ENCODE assay signal across 8 cellular contexts in genomic region chr1:230109871-230110667, GRCh38. TPM values are rescaled to one million over a fixed set of nuclear protein-coding genes. Genes with fewer than 3 reads are reported as not detected.
A peak's percentile ranks its signal among the peaks of the same experiment; 100 is the strongest.
DNase-seq lines count a peak whose midpoint lies in the region; ATAC-seq lines count a peak whose summit lies in the region.

No MANE protein-coding gene starts in this region.

- POLR2A ChIA-PET in activated naive CD8-positive, alpha-beta T cell treated with anti-CD3 and anti-CD28 coated beads, Interleukin-2, amount 10 ng/mL, durations not matched to agents 7 days and 5 days (lab: Charles Lee): interaction anchor here (0.6 to 1.6 kb wide), 3 partner anchors 13 to 51 kb away, joined by 3 to 6 read pairs (median 5); no protein-coding TSS in a partner anchor

- H3K4me1 Mint-ChIP-seq in activated naive CD8-positive, alpha-beta T cell treated with anti-CD3 and anti-CD28 coated beads, Interleukin-2, amount 10 ng/mL, durations not matched to agents 7 days and 5 days: peaks cover 62% of the 10 kb centered on the region

- no peak overlapping the region for H3K4me3 ChIP-seq in right cardiac atrium (ENCODE audit: low read length)

- 72% methylated on average over 11 of the region's 11 CpGs for WGBS in right cardiac atrium

- H3K36me3 Mint-ChIP-seq in activated naive CD8-positive, alpha-beta T cell treated with anti-CD3 and anti-CD28 coated beads, Interleukin-2, amount 10 ng/mL, durations not matched to agents 7 days and 5 days: peaks cover 11% of the 10 kb centered on the region

- H3K27ac Mint-ChIP-seq in activated naive CD8-positive, alpha-beta T cell treated with anti-CD3 and anti-CD28 coated beads, Interleukin-2, amount 10 ng/mL, durations not matched to agents 7 days and 5 days: peak overlapping the region; percentile 63

- no peak overlapping the region for H3K27ac ChIP-seq in right cardiac atrium (ENCODE audit: low read length)

- no peaks in the 10 kb centered on the region for H3K27me3 Mint-ChIP-seq in activated naive CD8-positive, alpha-beta T cell treated with anti-CD3 and anti-CD28 coated beads, Interleukin-2, amount 10 ng/mL, durations not matched to agents 7 days and 5 days

- peak; percentile 78 for ATAC-seq in GM18858 (IDR thresholded peaks at IDR 0.05; ENCODE audit: unreplicated experiment)
- peak; percentile 85 for ATAC-seq in HG02623 (IDR thresholded peaks at IDR 0.05; ENCODE audit: unreplicated experiment)
- ATAC-seq in activated naive CD8-positive, alpha-beta T cell treated with anti-CD3 and anti-CD28 coated beads, Interleukin-2, amount 10 ng/mL, durations not matched to agents 7 days and 5 days (ENCODE audit: low read depth): peak; percentile 94
- ATAC-seq in right cardiac atrium: no peak

- H3K4me3 Mint-ChIP-seq in activated naive CD8-positive, alpha-beta T cell treated with anti-CD3 and anti-CD28 coated beads, Interleukin-2, amount 10 ng/mL, durations not matched to agents 7 days and 5 days: peak overlapping the region; percentile 35

- no peaks in the 10 kb centered on the region for H3K9me3 ChIP-seq in right cardiac atrium (ENCODE audit: control insufficient read depth, low read length)

- no peaks in the 10 kb centered on the region for H3K27me3 ChIP-seq in right cardiac atrium (ENCODE audit: control insufficient read depth, insufficient read depth)

- intact Hi-C loops in right cardiac atrium (cut with DNase I): no loop called here

- peaks cover 20% of the 10 kb centered on the region for H3K4me1 ChIP-seq in right cardiac atrium (ENCODE audit: control insufficient read depth, insufficient read depth, low read length)

- DNase-seq in RPMI8226 (peak; percentile 96), right cardiac atrium (no peak), T-helper 9 cell (no peak), SIG-M5 treated with dmso at 0.1 percent for 504 hours (lab: John Stamatoyannopoulos, UW; ENCODE audit: unreplicated experiment) (no peak)
- peak; percentile 60 for DNase-seq in activated naive CD8-positive, alpha-beta T cell treated with anti-CD3 and anti-CD28 coated beads, Interleukin-2, amount 10 ng/mL, durations not matched to agents 7 days and 5 days
- DNase-seq in stimulated activated CD4-positive, alpha-beta T cell treated with anti-CD3 and anti-CD28 coated beads, TNF-alpha, amount 100 ng/mL, for 1 hour (ENCODE audit: low read depth in 3 of 3, low spot score in 1 of 3): peak in 2 of 3 donors; percentile 12 to 61

- no peaks in the 10 kb centered on the region for H3K9me3 Mint-ChIP-seq in activated naive CD8-positive, alpha-beta T cell treated with anti-CD3 and anti-CD28 coated beads, Interleukin-2, amount 10 ng/mL, durations not matched to agents 7 days and 5 days

RNA-seq across cellular contexts. Expression of gene GALNT2, which starts 43.0 kb away (rescaled TPM):
- total RNA-seq in activated naive CD8-positive, alpha-beta T cell treated with anti-CD3 and anti-CD28 coated beads, Interleukin-2, amount 10 ng/mL, durations not matched to agents 7 days and 5 days: 10 to 100 TPM; 25.3 to 29.0 TPM
- total RNA-seq in right cardiac atrium: 10 to 100 TPM; 36.8 to 45.5 (median 40.5) TPM
- 27.4 TPM for polyA plus RNA-seq in right cardiac atrium

Comparison
In these comparisons a context has a peak if more than half of its experiments do, and no peak if none do; other contexts are left out.
1. ATAC-seq: peak in GM18858 (single experiment), HG02623 (single experiment) and activated naive CD8-positive, alpha-beta T cell treated with anti-CD3 and anti-CD28 coated beads, Interleukin-2, amount 10 ng/mL, durations not matched to agents 7 days and 5 days (single experiment); none in right cardiac atrium (0 of 2).
2. DNase-seq: peak in RPMI8226 (single experiment), activated naive CD8-positive, alpha-beta T cell treated with anti-CD3 and anti-CD28 coated beads, Interleukin-2, amount 10 ng/mL, durations not matched to agents 7 days and 5 days (single experiment) and stimulated activated CD4-positive, alpha-beta T cell treated with anti-CD3 and anti-CD28 coated beads, TNF-alpha, amount 100 ng/mL, for 1 hour (2 of 3); none in right cardiac atrium (0 of 3), T-helper 9 cell (single experiment) and SIG-M5 treated with dmso at 0.1 percent for 504 hours (single experiment).